In the genomic region with DNA sequence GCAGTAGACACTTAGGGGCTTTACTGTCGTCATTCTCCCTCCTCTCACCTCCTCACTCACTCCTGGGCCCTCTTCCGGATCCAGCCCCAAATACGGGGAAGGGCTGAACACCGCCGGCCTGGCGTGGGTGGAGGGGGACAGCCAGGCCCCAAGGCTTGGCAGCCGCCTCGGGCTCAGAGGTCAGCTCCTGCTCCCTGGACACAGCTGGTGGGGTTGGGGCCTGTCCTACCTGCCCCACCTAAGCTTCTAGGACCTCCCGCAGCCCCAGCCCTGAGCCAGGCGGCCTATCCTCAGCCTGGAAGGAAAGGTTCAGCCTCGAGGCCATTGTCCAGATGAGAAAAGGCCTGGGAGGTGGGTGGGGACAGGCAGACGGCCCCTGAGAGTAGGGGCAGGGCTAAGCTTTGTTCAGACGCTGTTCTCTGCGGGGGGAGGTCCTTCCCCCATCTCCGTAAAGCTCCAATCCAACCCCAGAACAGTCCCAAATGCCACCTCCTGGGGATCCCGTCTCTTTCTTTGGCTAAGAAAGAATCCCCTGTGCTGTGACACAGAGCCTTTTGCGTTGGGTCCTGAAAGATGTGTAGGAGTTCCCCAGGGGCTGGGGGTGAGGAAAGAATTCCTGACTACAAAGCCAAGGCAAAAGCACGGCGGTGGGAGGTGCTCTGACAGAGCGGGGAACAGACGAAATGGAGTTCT, we compare ENCODE assay signal across 8 cellular contexts. TPM values are rescaled to one million over a fixed set of nuclear protein-coding genes. Genes with fewer than 3 reads are reported as not detected.
DNase-seq lines count a peak whose midpoint lies in the region; ATAC-seq and TF ChIP-seq lines count a peak whose summit lies in the region.

No MANE protein-coding gene starts in this region.

- no peaks in the 10 kb centered on the region for H3K27me3 Mint-ChIP-seq in Calu3 (ENCODE audit: unreplicated experiment)
- peaks cover 3% of the 10 kb centered on the region for H3K27me3 Mint-ChIP-seq in neural progenitor cell (ENCODE audit: insufficient read depth, low read depth)

- no peak overlapping the region for H3K9ac ChIP-seq in neural progenitor cell

- intact Hi-C loops in Calu3 (cut with micrococcal nuclease; ENCODE audit: unreplicated experiment): loop anchor here (10.0 kb wide), 1 partner anchor 80 kb away; no protein-coding TSS in a partner anchor

- peaks cover 15% of the 10 kb centered on the region for H3K36me3 Mint-ChIP-seq in Calu3 (ENCODE audit: insufficient read depth, unreplicated experiment)
- H3K36me3 Mint-ChIP-seq in neural progenitor cell: no peaks in the 10 kb centered on the region

- ATAC-seq in HG02571 (IDR thresholded peaks at IDR 0.05; ENCODE audit: unreplicated experiment) (no peak), HG02840 (IDR thresholded peaks at IDR 0.05; ENCODE audit: low FRiP score, unreplicated experiment) (no peak), HG03045 (IDR thresholded peaks at IDR 0.05; ENCODE audit: unreplicated experiment) (no peak)

- TF ChIP-seq POLR2A in Peyer's patch (IDR thresholded peaks at IDR 0.05): no peak

- CTCF ChIA-PET in Calu3 (lab: Charles Lee): no interaction called here

- H3K4me1 ChIP-seq in Peyer's patch (peaks cover 3 to 18% (median 11%) of the 10 kb centered on the region in 4 donors), neural progenitor cell (peaks cover 41% of the 10 kb centered on the region)

- H3K27ac Mint-ChIP-seq in Calu3 (ENCODE audit: unreplicated experiment): no peak overlapping the region
- peak overlapping the region; percentile 100 for H3K27ac Mint-ChIP-seq in neural progenitor cell

- H3K27me3 ChIP-seq in Peyer's patch (no peaks in the 10 kb centered on the region), neural progenitor cell (no peaks in the 10 kb centered on the region)

- H3K9me3 ChIP-seq in Peyer's patch (no peaks in the 10 kb centered on the region), neural progenitor cell (ENCODE audit: low read depth) (no peaks in the 10 kb centered on the region)

- H4K20me1 ChIP-seq in neural progenitor cell (ENCODE audit: low read depth): peaks cover 38% of the 10 kb centered on the region

- H3K4me2 ChIP-seq in neural progenitor cell: peak overlapping the region; percentile 96

- H3K79me2 ChIP-seq in neural progenitor cell (ENCODE audit: low read depth): peaks cover 38% of the 10 kb centered on the region

- TF ChIP-seq CTCF in Calu3 (IDR thresholded peaks at IDR 0.05; ENCODE audit: unreplicated experiment) (no peak), Peyer's patch (IDR thresholded peaks at IDR 0.05) (no peak), epithelial cell of proximal tubule (conservative IDR thresholded peaks at IDR 0.05; ENCODE audit: low read depth, low read length) (no peak), neural progenitor cell (IDR thresholded peaks at IDR 0.05) (no peak)

- H3K27ac ChIP-seq in Peyer's patch (peak overlapping the region; percentile 18 to 58 (median 30)), neural progenitor cell (peak overlapping the region; percentile 96)

- H2AFZ ChIP-seq in neural progenitor cell (replicated peaks): no peak overlapping the region

- H3K4me3 Mint-ChIP-seq in Calu3 (ENCODE audit: low read depth, unreplicated experiment) (peak overlapping the region; percentile 87), neural progenitor cell (peak overlapping the region; percentile 92)

- no peaks in the 10 kb centered on the region for H3K36me3 ChIP-seq in Peyer's patch
- no peaks in the 10 kb centered on the region for H3K36me3 ChIP-seq in neural progenitor cell

- BruUV-seq in Calu3 (replicated peaks; lab: Mats Ljungman, UMichigan): no TSS peak

- H3K9me3 Mint-ChIP-seq in Calu3 (ENCODE audit: low read depth, unreplicated experiment) (no peaks in the 10 kb centered on the region), neural progenitor cell (no peaks in the 10 kb centered on the region)

- H3F3A ChIP-seq in neural progenitor cell (ENCODE audit: low read depth): peaks cover 24% of the 10 kb centered on the region

- H3K4me1 Mint-ChIP-seq in Calu3 (ENCODE audit: low read depth, unreplicated experiment) (no peaks in the 10 kb centered on the region), neural progenitor cell (peaks cover 52% of the 10 kb centered on the region)

- H3K4me3 ChIP-seq in Peyer's patch (peak overlapping the region in 3 of 4 donors; percentile 33 to 47 (median 40)), epithelial cell of proximal tubule (ENCODE audit: low read depth, low read length) (peak overlapping the region; percentile 50), neural progenitor cell (peak overlapping the region; percentile 57)

- no peak for DNase-seq in Calu3
- DNase-seq in Peyer's patch: no peak
- no peak for DNase-seq in epithelial cell of proximal tubule (ENCODE audit: low read depth)
- peak; percentile 97 for DNase-seq in neural progenitor cell (ENCODE audit: low spot score)
- DNase-seq in AG20443 (ENCODE audit: low spot score): no peak

RNA-seq across cellular contexts. Expression of a gene that starts 0.9 kb away (rescaled TPM):
- total RNA-seq in Calu3 (2022): 10.0 and 10.7 TPM in 2 replicates
- 10 to 100 TPM in 3 of 4 donors, 1 to 10 TPM in 1; 7.5 to 19.0 (median 15.4) TPM for total RNA-seq in Peyer's patch
- total RNA-seq in epithelial cell of proximal tubule: 46.1 and 65.3 TPM in 2 replicates
- 70.5 and 190 TPM in 2 replicates for total RNA-seq in neural progenitor cell (ENCODE audit: low replicate concordance)

RNA-seq across cellular contexts. Expression of a gene that starts 34.0 kb away (rescaled TPM):
- total RNA-seq in Calu3 (2022): 281 and 298 TPM in 2 replicates
- total RNA-seq in Peyer's patch: 100 to 1,000 TPM; 311 to 538 (median 419) TPM
- 425 and 531 TPM in 2 replicates for total RNA-seq in epithelial cell of proximal tubule
- total RNA-seq in neural progenitor cell (ENCODE audit: low replicate concordance): 117 and 193 TPM in 2 replicates

RNA-seq across cellular contexts. Expression of a gene that starts 35.9 kb away (rescaled TPM):
- total RNA-seq in Calu3 (2022) (13.3 and 14.7 TPM in 2 replicates), Peyer's patch (10 to 100 TPM in 3 of 4 donors, 1 to 10 TPM in 1; 3.3 to 49.6 (median 22.9) TPM), epithelial cell of proximal tubule (43.1 and 48.0 TPM in 2 replicates), neural progenitor cell (ENCODE audit: low replicate concordance) (8.1 and 23.2 TPM in 2 replicates)

RNA-seq across cellular contexts. Expression of a gene that starts 40.9 kb away (rescaled TPM):
- 51.7 and 54.9 TPM in 2 replicates for total RNA-seq in Calu3 (2022)
- 10 to 100 TPM; 65.6 to 78.5 (median 72.9) TPM for total RNA-seq in Peyer's patch
- 81.2 and 101 TPM in 2 replicates for total RNA-seq in epithelial cell of proximal tubule
- 78.8 and 98.2 TPM in 2 replicates for total RNA-seq in neural progenitor cell (ENCODE audit: low replicate concordance)
